In the genomic region with DNA sequence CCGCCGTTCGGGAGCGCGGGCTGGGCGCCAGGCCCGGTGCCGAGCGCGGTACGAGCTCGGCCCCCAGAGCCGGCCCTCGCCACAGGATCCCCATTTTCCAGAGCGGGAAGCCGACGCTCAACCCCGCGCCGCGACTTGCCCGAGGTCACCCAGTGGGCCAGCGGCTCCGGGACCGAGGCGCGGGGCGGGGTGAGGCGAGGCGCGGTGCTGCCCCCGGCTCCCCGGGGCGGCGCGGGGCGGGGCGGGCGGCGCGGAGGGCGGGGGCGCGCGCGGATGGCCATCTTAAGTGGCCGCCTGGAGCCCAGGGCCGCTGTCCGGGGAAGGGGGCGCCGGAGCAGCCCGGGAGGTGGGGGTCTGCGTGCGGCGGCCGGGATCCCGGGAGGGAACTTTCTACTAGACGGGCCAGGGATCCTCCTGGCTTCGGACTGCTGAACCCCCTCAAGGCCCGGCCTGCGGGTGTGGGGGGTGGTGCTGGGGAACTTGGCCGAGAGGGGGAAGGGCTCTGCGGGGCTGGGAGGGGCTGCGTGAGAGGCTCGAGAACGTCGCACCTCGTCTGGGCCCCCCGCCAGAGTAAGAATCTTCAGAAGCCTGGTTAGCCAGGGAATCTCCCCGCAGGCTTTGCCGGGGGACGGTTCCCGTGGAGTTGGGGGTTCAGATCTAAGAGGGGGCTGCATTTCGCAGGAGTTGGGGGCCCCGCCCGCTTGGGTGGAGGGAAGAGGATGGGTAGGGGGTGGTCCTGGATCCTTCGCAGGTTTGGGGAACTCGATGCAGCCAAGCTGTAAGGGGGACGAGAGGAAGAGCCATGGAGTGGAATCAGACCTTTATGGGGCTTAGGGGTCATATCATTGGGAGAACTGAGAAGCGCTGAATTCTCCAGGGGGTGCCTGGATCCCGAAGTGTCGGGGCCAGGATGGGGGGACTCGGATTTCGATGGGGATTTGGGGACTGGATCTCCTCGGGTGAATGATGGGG, we compare ENCODE assay signal across 1 cellular context.
TF ChIP-seq lines count a peak whose summit lies in the region.

No MANE protein-coding gene starts in this region.

TF ChIP-seq in GM12878, 131 proteins besides CTCF, POLR2A, EP300 and RAD21 (continues in another document):
- TF ChIP-seq, protein P1, sequence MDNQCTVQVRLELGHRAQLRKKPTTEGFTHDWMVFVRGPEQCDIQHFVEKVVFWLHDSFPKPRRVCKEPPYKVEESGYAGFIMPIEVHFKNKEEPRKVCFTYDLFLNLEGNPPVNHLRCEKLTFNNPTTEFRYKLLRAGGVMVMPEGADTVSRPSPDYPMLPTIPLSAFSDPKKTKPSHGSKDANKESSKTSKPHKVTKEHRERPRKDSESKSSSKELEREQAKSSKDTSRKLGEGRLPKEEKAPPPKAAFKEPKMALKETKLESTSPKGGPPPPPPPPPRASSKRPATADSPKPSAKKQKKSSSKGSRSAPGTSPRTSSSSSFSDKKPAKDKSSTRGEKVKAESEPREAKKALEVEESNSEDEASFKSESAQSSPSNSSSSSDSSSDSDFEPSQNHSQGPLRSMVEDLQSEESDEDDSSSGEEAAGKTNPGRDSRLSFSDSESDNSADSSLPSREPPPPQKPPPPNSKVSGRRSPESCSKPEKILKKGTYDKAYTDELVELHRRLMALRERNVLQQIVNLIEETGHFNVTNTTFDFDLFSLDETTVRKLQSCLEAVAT (IDR thresholded peaks at IDR 0.05), result peak; percentile 52
- TF ChIP-seq WRNIP1 (IDR thresholded peaks at IDR 0.05; ENCODE audit: borderline replicate concordance, low read depth, low read length) (no peak), CREB1 (IDR thresholded peaks at IDR 0.05; ENCODE audit: low read depth) (no peak), TCF12 (IDR thresholded peaks at IDR 0.05; ENCODE audit: low read depth, low read length) (no peak), KDM1A (IDR thresholded peaks at IDR 0.05; ENCODE audit: borderline replicate concordance) (no peak), CHD4 (IDR thresholded peaks at IDR 0.05) (no peak), BRCA1 (IDR thresholded peaks at IDR 0.05; ENCODE audit: low read depth, low read length) (no peak), CBFB (IDR thresholded peaks at IDR 0.05; ENCODE audit: low read depth) (0 out of 2 replicates have a peak, but pooled peaks have one; percentile 3), RUNX3 (IDR thresholded peaks at IDR 0.05; ENCODE audit: low read length) (0 out of 2 replicates have a peak, but pooled peaks have one; percentile 3), SMARCA5 (IDR thresholded peaks at IDR 0.05) (no peak), PML (IDR thresholded peaks at IDR 0.05; ENCODE audit: low read length) (no peak), LARP7 (IDR thresholded peaks at IDR 0.05) (0 out of 2 replicates have a peak, but pooled peaks have one; percentile 73), NR2C2 (IDR thresholded peaks at IDR 0.05; ENCODE audit: borderline replicate concordance, control insufficient read depth, insufficient read length, low read depth) (no peak), ASH2L (IDR thresholded peaks at IDR 0.05; ENCODE audit: borderline replicate concordance, low read depth) (peak; percentile 57; the same call in 1 of the 2 replicates), SPI1 (IDR thresholded peaks at IDR 0.05; ENCODE audit: borderline replicate concordance, insufficient read depth, low read depth, low read length) (no peak), POLR2AphosphoS5 (IDR thresholded peaks at IDR 0.05; ENCODE audit: low read length) (peak; percentile 35; the same call in 1 of the 2 replicates), HDAC6 (IDR thresholded peaks at IDR 0.05; ENCODE audit: unreplicated experiment) (no peak), EZH2 (IDR thresholded peaks at IDR 0.05; ENCODE audit: borderline replicate concordance, control insufficient read depth, low read depth, low read length) (no peak), GATAD2B (conservative IDR thresholded peaks at IDR 0.05; ENCODE audit: low read depth) (0 out of 2 replicates have a peak, but pooled peaks have one; percentile 62), DPF2 (IDR thresholded peaks at IDR 0.05) (0 out of 2 replicates have a peak, but pooled peaks have one; percentile 65), SREBF2 (IDR thresholded peaks at IDR 0.05; ENCODE audit: low read length) (no peak), CHD2 (IDR thresholded peaks at IDR 0.05; ENCODE audit: borderline replicate concordance, low read depth, low read length) (peak; percentile 75), BCL11A (IDR thresholded peaks at IDR 0.05; ENCODE audit: low read depth, low read length) (0 out of 2 replicates have a peak, but pooled peaks have one; percentile 2), TARDBP (IDR thresholded peaks at IDR 0.05; ENCODE audit: borderline replicate concordance) (no peak), NR2F1 (conservative IDR thresholded peaks at IDR 0.05) (peak; percentile 83), KAT2A (conservative IDR thresholded peaks at IDR 0.05; ENCODE audit: control insufficient read depth, low read depth, low read length) (no peak), KLF5 (IDR thresholded peaks at IDR 0.05; ENCODE audit: partially characterized antibody) (no peak), IKZF1 (conservative IDR thresholded peaks at IDR 0.05) (peak; percentile 69), MTA2 (IDR thresholded peaks at IDR 0.05; ENCODE audit: low read depth) (0 out of 2 replicates have a peak, but pooled peaks have one; percentile 12), ZNF622 (IDR thresholded peaks at IDR 0.05) (no peak), ZZZ3 (IDR thresholded peaks at IDR 0.05; ENCODE audit: control insufficient read depth, insufficient read length, low read depth) (no peak)
- TF ChIP-seq, protein P2, sequence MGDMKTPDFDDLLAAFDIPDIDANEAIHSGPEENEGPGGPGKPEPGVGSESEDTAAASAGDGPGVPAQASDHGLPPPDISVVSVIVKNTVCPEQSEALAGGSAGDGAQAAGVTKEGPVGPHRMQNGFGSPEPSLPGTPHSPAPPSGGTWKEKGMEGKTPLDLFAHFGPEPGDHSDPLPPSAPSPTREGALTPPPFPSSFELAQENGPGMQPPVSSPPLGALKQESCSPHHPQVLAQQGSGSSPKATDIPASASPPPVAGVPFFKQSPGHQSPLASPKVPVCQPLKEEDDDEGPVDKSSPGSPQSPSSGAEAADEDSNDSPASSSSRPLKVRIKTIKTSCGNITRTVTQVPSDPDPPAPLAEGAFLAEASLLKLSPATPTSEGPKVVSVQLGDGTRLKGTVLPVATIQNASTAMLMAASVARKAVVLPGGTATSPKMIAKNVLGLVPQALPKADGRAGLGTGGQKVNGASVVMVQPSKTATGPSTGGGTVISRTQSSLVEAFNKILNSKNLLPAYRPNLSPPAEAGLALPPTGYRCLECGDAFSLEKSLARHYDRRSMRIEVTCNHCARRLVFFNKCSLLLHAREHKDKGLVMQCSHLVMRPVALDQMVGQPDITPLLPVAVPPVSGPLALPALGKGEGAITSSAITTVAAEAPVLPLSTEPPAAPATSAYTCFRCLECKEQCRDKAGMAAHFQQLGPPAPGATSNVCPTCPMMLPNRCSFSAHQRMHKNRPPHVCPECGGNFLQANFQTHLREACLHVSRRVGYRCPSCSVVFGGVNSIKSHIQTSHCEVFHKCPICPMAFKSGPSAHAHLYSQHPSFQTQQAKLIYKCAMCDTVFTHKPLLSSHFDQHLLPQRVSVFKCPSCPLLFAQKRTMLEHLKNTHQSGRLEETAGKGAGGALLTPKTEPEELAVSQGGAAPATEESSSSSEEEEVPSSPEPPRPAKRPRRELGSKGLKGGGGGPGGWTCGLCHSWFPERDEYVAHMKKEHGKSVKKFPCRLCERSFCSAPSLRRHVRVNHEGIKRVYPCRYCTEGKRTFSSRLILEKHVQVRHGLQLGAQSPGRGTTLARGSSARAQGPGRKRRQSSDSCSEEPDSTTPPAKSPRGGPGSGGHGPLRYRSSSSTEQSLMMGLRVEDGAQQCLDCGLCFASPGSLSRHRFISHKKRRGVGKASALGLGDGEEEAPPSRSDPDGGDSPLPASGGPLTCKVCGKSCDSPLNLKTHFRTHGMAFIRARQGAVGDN (IDR thresholded peaks at IDR 0.05), result 0 out of 2 replicates have a peak, but pooled peaks have one; percentile 22
- TF ChIP-seq, protein P3, sequence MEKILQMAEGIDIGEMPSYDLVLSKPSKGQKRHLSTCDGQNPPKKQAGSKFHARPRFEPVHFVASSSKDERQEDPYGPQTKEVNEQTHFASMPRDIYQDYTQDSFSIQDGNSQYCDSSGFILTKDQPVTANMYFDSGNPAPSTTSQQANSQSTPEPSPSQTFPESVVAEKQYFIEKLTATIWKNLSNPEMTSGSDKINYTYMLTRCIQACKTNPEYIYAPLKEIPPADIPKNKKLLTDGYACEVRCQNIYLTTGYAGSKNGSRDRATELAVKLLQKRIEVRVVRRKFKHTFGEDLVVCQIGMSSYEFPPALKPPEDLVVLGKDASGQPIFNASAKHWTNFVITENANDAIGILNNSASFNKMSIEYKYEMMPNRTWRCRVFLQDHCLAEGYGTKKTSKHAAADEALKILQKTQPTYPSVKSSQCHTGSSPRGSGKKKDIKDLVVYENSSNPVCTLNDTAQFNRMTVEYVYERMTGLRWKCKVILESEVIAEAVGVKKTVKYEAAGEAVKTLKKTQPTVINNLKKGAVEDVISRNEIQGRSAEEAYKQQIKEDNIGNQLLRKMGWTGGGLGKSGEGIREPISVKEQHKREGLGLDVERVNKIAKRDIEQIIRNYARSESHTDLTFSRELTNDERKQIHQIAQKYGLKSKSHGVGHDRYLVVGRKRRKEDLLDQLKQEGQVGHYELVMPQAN (conservative IDR thresholded peaks at IDR 0.05), result peak; percentile 92; the same call in 1 of the 2 replicates
- TF ChIP-seq, protein P4, sequence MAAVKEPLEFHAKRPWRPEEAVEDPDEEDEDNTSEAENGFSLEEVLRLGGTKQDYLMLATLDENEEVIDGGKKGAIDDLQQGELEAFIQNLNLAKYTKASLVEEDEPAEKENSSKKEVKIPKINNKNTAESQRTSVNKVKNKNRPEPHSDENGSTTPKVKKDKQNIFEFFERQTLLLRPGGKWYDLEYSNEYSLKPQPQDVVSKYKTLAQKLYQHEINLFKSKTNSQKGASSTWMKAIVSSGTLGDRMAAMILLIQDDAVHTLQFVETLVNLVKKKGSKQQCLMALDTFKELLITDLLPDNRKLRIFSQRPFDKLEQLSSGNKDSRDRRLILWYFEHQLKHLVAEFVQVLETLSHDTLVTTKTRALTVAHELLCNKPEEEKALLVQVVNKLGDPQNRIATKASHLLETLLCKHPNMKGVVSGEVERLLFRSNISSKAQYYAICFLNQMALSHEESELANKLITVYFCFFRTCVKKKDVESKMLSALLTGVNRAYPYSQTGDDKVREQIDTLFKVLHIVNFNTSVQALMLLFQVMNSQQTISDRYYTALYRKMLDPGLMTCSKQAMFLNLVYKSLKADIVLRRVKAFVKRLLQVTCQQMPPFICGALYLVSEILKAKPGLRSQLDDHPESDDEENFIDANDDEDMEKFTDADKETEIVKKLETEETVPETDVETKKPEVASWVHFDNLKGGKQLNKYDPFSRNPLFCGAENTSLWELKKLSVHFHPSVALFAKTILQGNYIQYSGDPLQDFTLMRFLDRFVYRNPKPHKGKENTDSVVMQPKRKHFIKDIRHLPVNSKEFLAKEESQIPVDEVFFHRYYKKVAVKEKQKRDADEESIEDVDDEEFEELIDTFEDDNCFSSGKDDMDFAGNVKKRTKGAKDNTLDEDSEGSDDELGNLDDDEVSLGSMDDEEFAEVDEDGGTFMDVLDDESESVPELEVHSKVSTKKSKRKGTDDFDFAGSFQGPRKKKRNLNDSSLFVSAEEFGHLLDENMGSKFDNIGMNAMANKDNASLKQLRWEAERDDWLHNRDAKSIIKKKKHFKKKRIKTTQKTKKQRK (IDR thresholded peaks at IDR 0.05; ENCODE audit: low read depth, low read length), result no peak
- TF ChIP-seq, protein P5, sequence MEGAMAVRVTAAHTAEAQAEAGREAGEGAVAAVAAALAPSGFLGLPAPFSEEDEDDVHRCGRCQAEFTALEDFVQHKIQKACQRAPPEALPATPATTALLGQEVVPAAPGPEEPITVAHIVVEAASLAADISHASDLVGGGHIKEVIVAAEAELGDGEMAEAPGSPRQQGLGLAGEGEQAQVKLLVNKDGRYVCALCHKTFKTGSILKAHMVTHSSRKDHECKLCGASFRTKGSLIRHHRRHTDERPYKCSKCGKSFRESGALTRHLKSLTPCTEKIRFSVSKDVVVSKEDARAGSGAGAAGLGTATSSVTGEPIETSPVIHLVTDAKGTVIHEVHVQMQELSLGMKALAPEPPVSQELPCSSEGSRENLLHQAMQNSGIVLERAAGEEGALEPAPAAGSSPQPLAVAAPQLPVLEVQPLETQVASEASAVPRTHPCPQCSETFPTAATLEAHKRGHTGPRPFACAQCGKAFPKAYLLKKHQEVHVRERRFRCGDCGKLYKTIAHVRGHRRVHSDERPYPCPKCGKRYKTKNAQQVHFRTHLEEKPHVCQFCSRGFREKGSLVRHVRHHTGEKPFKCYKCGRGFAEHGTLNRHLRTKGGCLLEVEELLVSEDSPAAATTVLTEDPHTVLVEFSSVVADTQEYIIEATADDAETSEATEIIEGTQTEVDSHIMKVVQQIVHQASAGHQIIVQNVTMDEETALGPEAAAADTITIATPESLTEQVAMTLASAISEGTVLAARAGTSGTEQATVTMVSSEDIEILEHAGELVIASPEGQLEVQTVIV (IDR thresholded peaks at IDR 0.05; ENCODE audit: borderline replicate concordance, partially characterized antibody), result no peak
- TF ChIP-seq, protein P6, sequence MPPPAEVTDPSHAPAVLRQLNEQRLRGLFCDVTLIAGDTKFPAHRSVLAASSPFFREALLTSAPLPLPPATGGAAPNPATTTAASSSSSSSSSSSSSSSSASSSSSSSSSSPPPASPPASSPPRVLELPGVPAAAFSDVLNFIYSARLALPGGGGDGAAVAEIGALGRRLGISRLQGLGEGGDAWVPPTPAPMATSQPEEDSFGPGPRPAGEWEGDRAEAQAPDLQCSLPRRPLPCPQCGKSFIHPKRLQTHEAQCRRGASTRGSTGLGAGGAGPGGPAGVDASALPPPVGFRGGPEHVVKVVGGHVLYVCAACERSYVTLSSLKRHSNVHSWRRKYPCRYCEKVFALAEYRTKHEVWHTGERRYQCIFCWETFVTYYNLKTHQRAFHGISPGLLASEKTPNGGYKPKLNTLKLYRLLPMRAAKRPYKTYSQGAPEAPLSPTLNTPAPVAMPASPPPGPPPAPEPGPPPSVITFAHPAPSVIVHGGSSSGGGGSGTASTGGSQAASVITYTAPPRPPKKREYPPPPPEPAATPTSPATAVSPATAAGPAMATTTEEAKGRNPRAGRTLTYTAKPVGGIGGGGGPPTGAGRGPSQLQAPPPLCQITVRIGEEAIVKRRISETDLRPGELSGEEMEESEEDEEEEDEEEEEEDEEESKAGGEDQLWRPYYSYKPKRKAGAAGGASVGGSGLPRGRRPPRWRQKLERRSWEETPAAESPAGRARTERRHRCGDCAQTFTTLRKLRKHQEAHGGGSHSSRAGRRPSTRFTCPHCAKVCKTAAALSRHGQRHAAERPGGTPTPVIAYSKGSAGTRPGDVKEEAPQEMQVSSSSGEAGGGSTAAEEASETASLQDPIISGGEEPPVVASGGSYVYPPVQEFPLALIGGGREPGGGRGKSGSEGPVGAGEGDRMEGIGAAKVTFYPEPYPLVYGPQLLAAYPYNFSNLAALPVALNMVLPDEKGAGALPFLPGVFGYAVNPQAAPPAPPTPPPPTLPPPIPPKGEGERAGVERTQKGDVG (CRISPR knock-in tag; IDR thresholded peaks at IDR 0.05), result no peak
- TF ChIP-seq, protein P7, sequence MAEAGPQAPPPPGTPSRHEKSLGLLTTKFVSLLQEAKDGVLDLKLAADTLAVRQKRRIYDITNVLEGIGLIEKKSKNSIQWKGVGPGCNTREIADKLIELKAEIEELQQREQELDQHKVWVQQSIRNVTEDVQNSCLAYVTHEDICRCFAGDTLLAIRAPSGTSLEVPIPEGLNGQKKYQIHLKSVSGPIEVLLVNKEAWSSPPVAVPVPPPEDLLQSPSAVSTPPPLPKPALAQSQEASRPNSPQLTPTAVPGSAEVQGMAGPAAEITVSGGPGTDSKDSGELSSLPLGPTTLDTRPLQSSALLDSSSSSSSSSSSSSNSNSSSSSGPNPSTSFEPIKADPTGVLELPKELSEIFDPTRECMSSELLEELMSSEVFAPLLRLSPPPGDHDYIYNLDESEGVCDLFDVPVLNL (IDR thresholded peaks at IDR 0.05; ENCODE audit: low read depth, low read length), result no peak
